Comparison of ENCODE assay signal across 8 cellular contexts in genomic region chr6:170087946-170088348, GRCh38.
DNase-seq lines count a peak whose midpoint lies in the region; ATAC-seq, FAIRE-seq and TF ChIP-seq lines count a peak whose summit lies in the region.

No MANE protein-coding gene starts in this region.

- H3K36me3 Mint-ChIP-seq in CD14-positive monocyte (peaks cover 4 to 6% of the 10 kb centered on the region in 2 donors), naive B cell (no peaks in the 10 kb centered on the region)

- peaks cover 0 to 5% (median 0%) of the 10 kb centered on the region in 7 donors for H3K9me3 Mint-ChIP-seq in CD14-positive monocyte
- peaks cover 0 to 8% (median 0%) of the 10 kb centered on the region in 7 donors for H3K9me3 Mint-ChIP-seq in naive B cell

- peak overlapping the region; percentile 62 to 95 (median 88) for H3K27ac Mint-ChIP-seq in CD14-positive monocyte
- H3K27ac Mint-ChIP-seq in naive B cell, result peak overlapping the region; percentile 88 to 99 (median 93)

- ATAC-seq in GM21390 (IDR thresholded peaks at IDR 0.05; ENCODE audit: unreplicated experiment), result peak; percentile 59
- peak; percentile 64 for ATAC-seq in naive B cell (ENCODE audit: low read depth in 2 of 2)

- in situ Hi-C loops in KBM-7 (cut with MboI; ENCODE audit: low pct_unique_long_range_greater_than_20kb, low sequenced_read_pairs), result no loop called here

- H3K4me3 Mint-ChIP-seq in CD14-positive monocyte, result peak overlapping the region; percentile 78 to 97
- H3K4me3 Mint-ChIP-seq in naive B cell, result peak overlapping the region; percentile 83 to 99 (median 91)

- no peak for FAIRE-seq in urothelium cell line (lab: Jason Lieb, UNC)

- DNase-seq in CD14-positive monocyte (ENCODE audit: low spot score) (peak; percentile 63), KBM-7 (peak; percentile 85), activated T-helper 1 cell treated with Interleukin-2 at 50 U/mL for 16 hours (ENCODE audit: low read depth) (peak; percentile 38), naive B cell (peak; percentile 60), urothelium cell line (ENCODE audit: low spot score) (peak; percentile 63), ureter (ENCODE audit: low spot score) (no peak), SW480 (ENCODE audit: low spot score) (no peak)

- no peak for TF ChIP-seq CTCF in CD14-positive monocyte (IDR thresholded peaks at IDR 0.05)

- intact Hi-C loops in CD14-positive monocyte (cut with micrococcal nuclease), result loop anchor here (5.0 to 10.0 kb wide), 2 partner anchors 53 to 81 kb away; no protein-coding TSS in a partner anchor

- H3K27me3 Mint-ChIP-seq in CD14-positive monocyte (ENCODE audit: low read depth in 3 of 3) (peaks cover 3 to 12% (median 10%) of the 10 kb centered on the region in 3 donors), naive B cell (no peaks in the 10 kb centered on the region)

- H3K4me1 Mint-ChIP-seq in CD14-positive monocyte, result peaks cover 24% of the 10 kb centered on the region
- H3K4me1 Mint-ChIP-seq in naive B cell, result peaks cover 30 to 39% (median 31%) of the 10 kb centered on the region in 3 donors

Comparison
In these comparisons a context has a peak if more than half of its experiments do, and no peak if none do; other contexts are left out.
1. DNase-seq: peak in CD14-positive monocyte (single experiment), KBM-7 (single experiment), activated T-helper 1 cell treated with Interleukin-2 at 50 U/mL for 16 hours (single experiment), naive B cell (single experiment) and urothelium cell line (single experiment); none in ureter (single experiment) and SW480 (single experiment).